In genomic region chr4:184384056-184384809, GRCh38 we compare ENCODE assay signal across 2 cellular contexts.
TF ChIP-seq lines count a peak whose summit lies in the region.

No MANE protein-coding gene starts in this region.

TF ChIP-seq in GM12878, 131 proteins besides CTCF, POLR2A, EP300 and RAD21 (continued from another document and continues in another):
- TF ChIP-seq E2F4 (IDR thresholded peaks at IDR 0.05; ENCODE audit: low read depth, low read length) (no peak), IKZF2 (IDR thresholded peaks at IDR 0.05) (peak; percentile 70 to 72), SKIL (IDR thresholded peaks at IDR 0.05; ENCODE audit: low read depth, poor library complexity, severe bottlenecking) (peak; percentile 87), PRDM15 (CRISPR knock-in tag; IDR thresholded peaks at IDR 0.05) (no peak), MYC (IDR thresholded peaks at IDR 0.05; ENCODE audit: insufficient read depth, insufficient read length, insufficient replicate concordance, low read length, severe bottlenecking) (no peak), SUPT20H (IDR thresholded peaks at IDR 0.05; ENCODE audit: borderline replicate concordance, control insufficient read depth, low read depth, low read length) (no peak), ELK1 (IDR thresholded peaks at IDR 0.05; ENCODE audit: low read depth, low read length) (no peak), ZNF622 (IDR thresholded peaks at IDR 0.05) (no peak), EZH2 (IDR thresholded peaks at IDR 0.05; ENCODE audit: borderline replicate concordance, control insufficient read depth, low read depth, low read length) (no peak), PBX3 (IDR thresholded peaks at IDR 0.05; ENCODE audit: insufficient replicate concordance, low read depth, low read length) (no peak), MEF2A (IDR thresholded peaks at IDR 0.05; ENCODE audit: insufficient read depth, low read depth, low read length) (peak; percentile 97)

TF ChIP-seq in HepG2, 621 proteins besides CTCF, POLR2A, EP300 and RAD21 (continued from another document and continues in another):
- TF ChIP-seq ZXDC (CRISPR knock-in tag; IDR thresholded peaks at IDR 0.05) (peak; percentile 60; the same call in 1 of the 2 replicates), ZNF225 (CRISPR knock-in tag; IDR thresholded peaks at IDR 0.05) (no peak), SIX1 (CRISPR knock-in tag; IDR thresholded peaks at IDR 0.05; ENCODE audit: borderline replicate concordance) (peak; percentile 52; the same call in 1 of the 2 replicates), HNF4G (IDR thresholded peaks at IDR 0.05; ENCODE audit: borderline replicate concordance, low read depth, low read length) (peak; percentile 69; the same call in 1 of the 2 replicates), HNF4G (CRISPR knock-in tag; IDR thresholded peaks at IDR 0.05; ENCODE audit: borderline replicate concordance, low read depth) (no peak), RXRB (CRISPR knock-in tag; IDR thresholded peaks at IDR 0.05; ENCODE audit: borderline replicate concordance) (peak; percentile 52; the same call in 1 of the 2 replicates), BORCS8-MEF2B (CRISPR knock-in tag; IDR thresholded peaks at IDR 0.05) (peak; percentile 49; the same call in 1 of the 2 replicates), FOXO4 (CRISPR knock-in tag; conservative IDR thresholded peaks at IDR 0.05) (no peak), ZFP36L1 (CRISPR knock-in tag; IDR thresholded peaks at IDR 0.05) (0 out of 2 replicates have a peak, but pooled peaks have one; percentile 20), ZHX2 (IDR thresholded peaks at IDR 0.05; ENCODE audit: low read depth) (0 out of 2 replicates have a peak, but pooled peaks have one; percentile 56), ZHX2 (CRISPR knock-in tag; IDR thresholded peaks at IDR 0.05; ENCODE audit: borderline replicate concordance) (no peak), ZSCAN25 (CRISPR knock-in tag; IDR thresholded peaks at IDR 0.05) (0 out of 2 replicates have a peak, but pooled peaks have one; percentile 55), DRAP1 (CRISPR knock-in tag; IDR thresholded peaks at IDR 0.05) (peak; percentile 88), BCL6 (CRISPR knock-in tag; IDR thresholded peaks at IDR 0.05) (peak; percentile 79), KAT8 (CRISPR knock-in tag; IDR thresholded peaks at IDR 0.05) (peak; percentile 50; the same call in 1 of the 2 replicates), NFAT5 (CRISPR knock-in tag; IDR thresholded peaks at IDR 0.05) (no peak), ZKSCAN8 (CRISPR knock-in tag; IDR thresholded peaks at IDR 0.05; ENCODE audit: borderline replicate concordance) (peak; percentile 70; the same call in 1 of the 2 replicates), POGK (CRISPR knock-in tag; conservative IDR thresholded peaks at IDR 0.05) (0 out of 2 replicates have a peak, but pooled peaks have one; percentile 57), ZNF652 (CRISPR knock-in tag; IDR thresholded peaks at IDR 0.05; ENCODE audit: borderline replicate concordance, low read depth) (peak; percentile 100), NAIF1 (CRISPR knock-in tag; IDR thresholded peaks at IDR 0.05; ENCODE audit: borderline replicate concordance) (no peak), KLF16 (CRISPR knock-in tag; IDR thresholded peaks at IDR 0.05) (0 out of 4 replicates have a peak, but pooled peaks of 1 of the 2 experiments have one; percentile 59), RERE (CRISPR knock-in tag; IDR thresholded peaks at IDR 0.05; ENCODE audit: low read depth) (peak; percentile 37; the same call in 1 of the 2 replicates), MEIS1 (CRISPR knock-in tag; IDR thresholded peaks at IDR 0.05; ENCODE audit: borderline replicate concordance) (no peak)
